Comparison of ENCODE assay signal across 7 cellular contexts in genomic region chr20:3751664-3752385, GRCh38. TPM values are rescaled to one million over a fixed set of nuclear protein-coding genes. Genes with fewer than 3 reads are reported as not detected.
DNase-seq lines count a peak whose midpoint lies in the region; ATAC-seq and TF ChIP-seq lines count a peak whose summit lies in the region.

No MANE protein-coding gene starts in this region.

- H3K36me3 Mint-ChIP-seq in activated T-cell treated with anti-CD3 and anti-CD28 coated beads, Interleukin-2, amount 50 U/mL, for 4 hours (ENCODE audit: insufficient read depth): no peaks in the 10 kb centered on the region
- no peaks in the 10 kb centered on the region for H3K36me3 Mint-ChIP-seq in progenitor cell of endocrine pancreas (ENCODE audit: insufficient read depth)

- H3K9me3 Mint-ChIP-seq in activated T-cell treated with anti-CD3 and anti-CD28 coated beads, Interleukin-2, amount 50 U/mL, for 4 hours: no peaks in the 10 kb centered on the region
- no peaks in the 10 kb centered on the region for H3K9me3 Mint-ChIP-seq in progenitor cell of endocrine pancreas (ENCODE audit: low read depth)

- intact Hi-C loops in Right ventricle myocardium inferior (cut with DNase I): no loop called here

- TF ChIP-seq CTCF in progenitor cell of endocrine pancreas (IDR thresholded peaks at IDR 0.05; ENCODE audit: unreplicated experiment): no peak

- no peak overlapping the region for H3K27ac Mint-ChIP-seq in progenitor cell of endocrine pancreas

- peak overlapping the region; percentile 65 for H3K4me3 Mint-ChIP-seq in activated T-cell treated with anti-CD3 and anti-CD28 coated beads, Interleukin-2, amount 50 U/mL, for 4 hours
- peak overlapping the region; percentile 53 for H3K4me3 Mint-ChIP-seq in progenitor cell of endocrine pancreas (ENCODE audit: low read depth)

- H3K4me1 Mint-ChIP-seq in activated T-cell treated with anti-CD3 and anti-CD28 coated beads, Interleukin-2, amount 50 U/mL, for 4 hours (ENCODE audit: low read depth): peaks cover 11% of the 10 kb centered on the region
- H3K4me1 Mint-ChIP-seq in progenitor cell of endocrine pancreas (ENCODE audit: low read depth): peaks cover 1% of the 10 kb centered on the region

- peaks cover 4% of the 10 kb centered on the region for H3K27me3 Mint-ChIP-seq in activated T-cell treated with anti-CD3 and anti-CD28 coated beads, Interleukin-2, amount 50 U/mL, for 4 hours (ENCODE audit: low read depth)
- H3K27me3 Mint-ChIP-seq in progenitor cell of endocrine pancreas: peaks cover 42% of the 10 kb centered on the region

- peak; percentile 57 for ATAC-seq in activated T-cell treated with anti-CD3 and anti-CD28 coated beads, Interleukin-2, amount 50 U/mL, for 4 hours
- ATAC-seq in Right ventricle myocardium inferior (peak; percentile 40), HG03565 (IDR thresholded peaks at IDR 0.05; ENCODE audit: unreplicated experiment) (no peak)

- DNase-seq in NCI-H2196 (lab: John Stamatoyannopoulos, UW; ENCODE audit: unreplicated experiment) (peak; percentile 86), Right ventricle myocardium inferior (ENCODE audit: missing footprints) (peak; percentile 77), progenitor cell of endocrine pancreas (ENCODE audit: low spot score, unreplicated experiment) (no peak), NCI-H2107 (lab: John Stamatoyannopoulos, UW) (no peak), GDM1 (lab: John Stamatoyannopoulos, UW) (no peak)
- DNase-seq in activated T-cell treated with anti-CD3 and anti-CD28 coated beads, Interleukin-2, amount 50 U/mL, for 4 hours: peak; percentile 26

RNA-seq across cellular contexts. Expression of gene ADISSP, which starts 15.7 kb away (rescaled TPM):
- total RNA-seq in activated T-cell treated with anti-CD3 and anti-CD28 coated beads, Interleukin-2, amount 50 U/mL, for 4 hours: 100 to 1,000 TPM in 1 of 3 donors, 10 to 100 TPM in 2; 63.3 to 102 (median 84.2) TPM
- 14.6 TPM for total RNA-seq in Right ventricle myocardium inferior
- total RNA-seq in progenitor cell of endocrine pancreas: 18.9 and 20.2 TPM in 2 replicates

RNA-seq across cellular contexts. Expression of gene HSPA12B, which starts 19.3 kb away (rescaled TPM):
- total RNA-seq in activated T-cell treated with anti-CD3 and anti-CD28 coated beads, Interleukin-2, amount 50 U/mL, for 4 hours: under 1 TPM in 1 of 3 donors, not detected in 2; 0.08 TPM
- total RNA-seq in Right ventricle myocardium inferior (17.5 TPM), progenitor cell of endocrine pancreas (not detected in 2 replicates)

RNA-seq across cellular contexts. Expression of gene SPEF1, which starts 29.4 kb away (rescaled TPM):
- total RNA-seq in activated T-cell treated with anti-CD3 and anti-CD28 coated beads, Interleukin-2, amount 50 U/mL, for 4 hours: under 1 TPM in 1 of 3 donors, not detected in 2; 0.18 TPM
- total RNA-seq in Right ventricle myocardium inferior: 0.14 TPM
- total RNA-seq in progenitor cell of endocrine pancreas: 1.7 and 1.9 TPM in 2 replicates

RNA-seq across cellular contexts. Expression of gene CENPB, which starts 34.7 kb away (rescaled TPM):
- 10 to 100 TPM; 77.9 to 91.4 (median 89.2) TPM for total RNA-seq in activated T-cell treated with anti-CD3 and anti-CD28 coated beads, Interleukin-2, amount 50 U/mL, for 4 hours
- total RNA-seq in Right ventricle myocardium inferior (68.2 TPM), progenitor cell of endocrine pancreas (49.6 and 53.8 TPM in 2 replicates)

RNA-seq across cellular contexts. Expression of gene SIGLEC1, which starts 39.4 kb away (rescaled TPM):
- under 1 TPM; 0.05 TPM for total RNA-seq in activated T-cell treated with anti-CD3 and anti-CD28 coated beads, Interleukin-2, amount 50 U/mL, for 4 hours
- 9.5 TPM for total RNA-seq in Right ventricle myocardium inferior
- total RNA-seq in progenitor cell of endocrine pancreas: not detected in 2 replicates

Comparison
In these comparisons a context has a peak if more than half of its experiments do, and no peak if none do; other contexts are left out.
1. DNase-seq: peak in NCI-H2196 (single experiment), activated T-cell treated with anti-CD3 and anti-CD28 coated beads, Interleukin-2, amount 50 U/mL, for 4 hours (single experiment) and Right ventricle myocardium inferior (single experiment); none in progenitor cell of endocrine pancreas (single experiment), NCI-H2107 (single experiment) and GDM1 (single experiment).
2. RNA of gene HSPA12B, which starts 19.3 kb away (total RNA-seq): 17.5 TPM in Right ventricle myocardium inferior (single experiment); 0.08 TPM in activated T-cell treated with anti-CD3 and anti-CD28 coated beads, Interleukin-2, amount 50 U/mL, for 4 hours and not detected in progenitor cell of endocrine pancreas; every median in the first group is over 10 times any median in the second.